Comparison of ENCODE assay signal across 11 cellular contexts in the genomic region with DNA sequence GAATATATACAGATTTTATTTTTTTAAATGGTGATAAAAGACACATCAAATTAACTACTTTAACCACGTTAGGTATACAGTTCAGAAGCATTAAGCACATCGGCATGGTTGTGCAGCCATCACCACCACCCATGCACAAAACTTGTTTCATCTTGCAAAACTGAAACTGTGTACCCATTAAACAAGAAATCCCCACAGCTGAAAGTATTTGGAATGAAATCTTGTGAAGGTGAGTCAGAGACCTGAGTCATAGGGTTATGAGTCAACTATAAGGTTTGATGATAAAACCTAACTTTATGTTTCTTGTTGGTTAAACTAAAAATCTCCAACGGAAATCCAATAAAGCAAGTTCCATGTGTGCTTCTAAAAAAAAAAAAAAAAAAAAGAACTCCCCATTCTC.
DNase-seq lines count a peak whose midpoint lies in the region; ATAC-seq and TF ChIP-seq lines count a peak whose summit lies in the region.
"Had no signal": no experiment of that assay in that cellular context is flagged by ENCODE, and none has a peak within 500 bp of the region (broad histone marks: within the 10 kb centered on the region; RNA-seq: fewer than 3 reads in every experiment).

No MANE protein-coding gene starts in this region.

- no peak overlapping the region for H3K27ac Mint-ChIP-seq in activated naive CD4-positive, alpha-beta T cell treated with anti-CD3 and anti-CD28 coated beads, Interleukin-2, amount 50 U/mL, for 72 hours

- DNase-seq in activated naive CD4-positive, alpha-beta T cell treated with anti-CD3 and anti-CD28 coated beads, Interleukin-2, amount 50 U/mL, for 72 hours (ENCODE audit: low spot score in 2 of 2): peak in 1 of 2 donors; percentile 8
- DNase-seq in activated naive CD4-positive, alpha-beta T cell treated with Interleukin-2 at 50 U/mL for 16 hours: no peak
- peak; percentile 70 for DNase-seq in HPDE6-E6E7 (ENCODE audit: extremely low spot score)
- peak; percentile 35 for DNase-seq in choroid plexus epithelial cell (ENCODE audit: low read depth)
- DNase-seq in stimulated activated naive CD8-positive, alpha-beta T cell treated with anti-CD3 and anti-CD28 coated beads, Interleukin-15, Interleukin-2, amounts not matched to agents 100 U/mL and 50 U/mL, for 24 hours: no peak
- no peak for DNase-seq in left ventricle myocardium superior
- no peak for DNase-seq in nucleus accumbens (lab: John Stamatoyannopoulos, UW)
- DNase-seq: NCI-H1105 treated with DMSO at 0.1 percent for 48 hours, SIG-M5 had no signal

- peak; percentile 76 to 99 for ATAC-seq in activated naive CD4-positive, alpha-beta T cell treated with anti-CD3 and anti-CD28 coated beads, Interleukin-2, amount 50 U/mL, for 72 hours
- ATAC-seq in stimulated activated naive CD8-positive, alpha-beta T cell treated with anti-CD3 and anti-CD28 coated beads, Interleukin-15, Interleukin-2, amounts not matched to agents 100 U/mL and 50 U/mL, for 24 hours: peak; percentile 79
- ATAC-seq in left ventricle myocardium superior (no peak), HG02938 (IDR thresholded peaks at IDR 0.05; ENCODE audit: unreplicated experiment) (no peak)

- H3K36me3 Mint-ChIP-seq in activated naive CD4-positive, alpha-beta T cell treated with anti-CD3 and anti-CD28 coated beads, Interleukin-2, amount 50 U/mL, for 72 hours: no peaks in the 10 kb centered on the region

- intact Hi-C loops in left ventricle myocardium superior (cut with micrococcal nuclease): no loop called here

- H3K9me3 Mint-ChIP-seq in activated naive CD4-positive, alpha-beta T cell treated with anti-CD3 and anti-CD28 coated beads, Interleukin-2, amount 50 U/mL, for 72 hours: peaks cover 14 to 17% of the 10 kb centered on the region in 2 donors

- H3K4me3 ChIP-seq in choroid plexus epithelial cell (ENCODE audit: low read depth, low read length): no peak overlapping the region
- H3K4me3 ChIP-seq: BLaER1 treated with 17β-estradiol and CSF1 and Interleukin-3, amounts not matched to agents 10 nM and 100 nM had no signal

- TF ChIP-seq CTCF in choroid plexus epithelial cell (conservative IDR thresholded peaks at IDR 0.05; ENCODE audit: low read depth, low read length): no peak

Comparison
In these comparisons a context has a peak if more than half of its experiments do, and no peak if none do; other contexts are left out.
1. ATAC-seq: peak in activated naive CD4-positive, alpha-beta T cell treated with anti-CD3 and anti-CD28 coated beads, Interleukin-2, amount 50 U/mL, for 72 hours (2 of 2) and stimulated activated naive CD8-positive, alpha-beta T cell treated with anti-CD3 and anti-CD28 coated beads, Interleukin-15, Interleukin-2, amounts not matched to agents 100 U/mL and 50 U/mL, for 24 hours (single experiment); none in left ventricle myocardium superior (single experiment) and HG02938 (single experiment).
2. DNase-seq: peak in HPDE6-E6E7 (single experiment) and choroid plexus epithelial cell (single experiment); none in activated naive CD4-positive, alpha-beta T cell treated with Interleukin-2 at 50 U/mL for 16 hours (single experiment), stimulated activated naive CD8-positive, alpha-beta T cell treated with anti-CD3 and anti-CD28 coated beads, Interleukin-15, Interleukin-2, amounts not matched to agents 100 U/mL and 50 U/mL, for 24 hours (single experiment), left ventricle myocardium superior (single experiment) and nucleus accumbens (0 of 56).